22 cellular contexts compared by ENCODE assay signal in genomic region chr14:105151131-105151837, GRCh38. TPM values are rescaled to one million over a fixed set of nuclear protein-coding genes. Genes with fewer than 3 reads are reported as not detected.
DNase-seq lines count a peak whose midpoint lies in the region; ATAC-seq, FAIRE-seq and TF ChIP-seq lines count a peak whose summit lies in the region.
"Had no signal": no experiment of that assay in that cellular context is flagged by ENCODE, and none has a peak within 500 bp of the region (broad histone marks: within the 10 kb centered on the region; RNA-seq: fewer than 3 reads in every experiment).

No MANE protein-coding gene starts in this region.

- H3K79me2 ChIP-seq in mammary epithelial cell (ENCODE audit: insufficient read depth, low read length) (no peaks in the 10 kb centered on the region), HepG2 (ENCODE audit: insufficient read depth, low read length) (no peaks in the 10 kb centered on the region)

- H3K4me2 ChIP-seq in mammary epithelial cell (ENCODE audit: insufficient read depth, low read depth, low read length) (no peak overlapping the region), HepG2 (ENCODE audit: low read depth, low read length) (no peak overlapping the region)
- H3K4me2 ChIP-seq: A549 had no signal

- WGBS in mammary epithelial cell (ENCODE audit: low coverage, missing lambda C conversion rate) = 89% methylated on average over 11 of the region's 35 CpGs
- WGBS in HepG2 (ENCODE audit: low lambda C conversion rate) = 50% methylated on average over 2 of the region's 35 CpGs
- WGBS in aorta, 2 donors = 88 to 90% methylated on average over 34 to 35 of the region's 35 CpGs

- H3K27ac Mint-ChIP-seq in activated CD4-positive, alpha-beta memory T cell treated with anti-CD3 and anti-CD28 coated beads for 36 hours = no peak overlapping the region
- H3K27ac Mint-ChIP-seq: CD4-positive, CD25-positive, alpha-beta regulatory T cell had no signal

- no peaks in the 10 kb centered on the region for H3K4me1 ChIP-seq in mammary epithelial cell (ENCODE audit: insufficient read depth, low read length)
- no peaks in the 10 kb centered on the region for H3K4me1 ChIP-seq in breast epithelium
- H3K4me1 ChIP-seq in HepG2 (ENCODE audit: insufficient read depth, low read length) = peaks cover 9% of the 10 kb centered on the region; the same call in 1 of the 2 replicates
- no peaks in the 10 kb centered on the region for H3K4me1 ChIP-seq in aorta (ENCODE audit: control insufficient read depth in 1 of 2, insufficient read depth in 2 of 2, low read length in 2 of 2)
- H3K4me1 ChIP-seq: A549 had no signal

- dilution Hi-C loops in mammary epithelial cell (cut with HindIII; ENCODE audit: low sequenced_read_pairs) = no loop called here

- TF ChIP-seq CTCF in mammary epithelial cell (conservative IDR thresholded peaks at IDR 0.05 in 1 of 2, IDR thresholded peaks at IDR 0.05 in 1 of 2; ENCODE audit: extremely low read depth in 1 of 2, insufficient read depth in 1 of 2, low read depth in 1 of 2, low read length in 2 of 2) = no peak
- TF ChIP-seq CTCF in breast epithelium (IDR thresholded peaks at IDR 0.05) = no peak
- TF ChIP-seq CTCF in HepG2 (CRISPR knock-in tag; IDR thresholded peaks at IDR 0.05) = peak; percentile 15; the same call in 1 of the 2 replicates

- no peaks in the 10 kb centered on the region for H3K9me3 Mint-ChIP-seq in activated CD4-positive, alpha-beta memory T cell treated with anti-CD3 and anti-CD28 coated beads for 36 hours
- H3K9me3 Mint-ChIP-seq: CD4-positive, CD25-positive, alpha-beta regulatory T cell had no signal

- no peak for FAIRE-seq in HepG2 (lab: Jason Lieb, UNC)
- FAIRE-seq: A549, G401.6, GM12891, GM19239 had no signal

- no peak for DNase-seq in mammary epithelial cell
- DNase-seq in breast epithelium (ENCODE audit: low spot score in 2 of 2) = no peak
- DNase-seq in effector CD4-positive, alpha-beta T cell = peak; percentile 1
- no peak for DNase-seq in HepG2 (ENCODE audit: low spot score)
- peak; percentile 35 to 70 for DNase-seq in aorta
- no peak for DNase-seq in activated CD4-positive, alpha-beta memory T cell treated with anti-CD3 and anti-CD28 coated beads for 36 hours
- DNase-seq: CD4-positive, CD25-positive, alpha-beta regulatory T cell; DMS53; GM23248; KG1; NCI-H1105; NCI-H187 treated with DMSO at 0.1 percent for 48 hours; NCI-H446; NCI-H748 treated with DMSO at 0.1 percent for 48 hours; SIG-M5 had no signal

- H2AFZ ChIP-seq in mammary epithelial cell (ENCODE audit: low read depth, low read length) (no peak overlapping the region), HepG2 (ENCODE audit: low read length) (no peak overlapping the region)
- H2AFZ ChIP-seq: GM23248 had no signal

- H4K20me1 ChIP-seq in mammary epithelial cell (ENCODE audit: insufficient read depth, low read length) (peaks cover 2% of the 10 kb centered on the region), HepG2 (ENCODE audit: insufficient read depth, low read length) (no peaks in the 10 kb centered on the region)

- H3K4me3 ChIP-seq in mammary epithelial cell (replicated peaks in 1 of 3; ENCODE audit: insufficient read depth in 1 of 3, low read depth in 2 of 3, low read length in 3 of 3) (no peak overlapping the region), breast epithelium (no peak overlapping the region), HepG2 (replicated peaks in 1 of 3; ENCODE audit: insufficient read depth in 1 of 3, low read depth in 2 of 3, low read length in 3 of 3) (no peak overlapping the region), aorta (ENCODE audit: low read length in 2 of 2) (no peak overlapping the region)
- H3K4me3 ChIP-seq: A549, GM23248, Peyer's patch had no signal

- TF ChIP-seq EP300 in HepG2 (IDR thresholded peaks at IDR 0.05; ENCODE audit: low read depth in 2 of 2, low read length in 2 of 2) = no peak
- no peak for TF ChIP-seq EP300 in HepG2 (CRISPR knock-in tag; IDR thresholded peaks at IDR 0.05; ENCODE audit: borderline replicate concordance)

- H3K9ac ChIP-seq in mammary epithelial cell (ENCODE audit: insufficient read depth, low read length) (no peak overlapping the region), HepG2 (ENCODE audit: insufficient read depth, low read depth, low read length) (no peak overlapping the region)
- H3K9ac ChIP-seq: GM23248 had no signal

- BruUV-seq in mammary epithelial cell (replicated peaks; lab: Mats Ljungman, UMichigan) = TSS peak; percentile 22
- BruUV-seq in HepG2 (replicated peaks; lab: Mats Ljungman, UMichigan) = no TSS peak

- H3K36me3 Mint-ChIP-seq in activated CD4-positive, alpha-beta memory T cell treated with anti-CD3 and anti-CD28 coated beads for 36 hours = no peaks in the 10 kb centered on the region
- H3K36me3 Mint-ChIP-seq: CD4-positive, CD25-positive, alpha-beta regulatory T cell had no signal

- POLR2A ChIA-PET in HepG2 (lab: Yijun Ruan, JAX) = no interaction called here
- POLR2A ChIA-PET in activated CD4-positive, alpha-beta memory T cell treated with anti-CD3 and anti-CD28 coated beads for 36 hours (lab: Charles Lee) = no interaction called here

- H3K27me3 ChIP-seq in mammary epithelial cell (ENCODE audit: insufficient read depth, low read length) (no peaks in the 10 kb centered on the region), breast epithelium (no peaks in the 10 kb centered on the region), HepG2 (ENCODE audit: control insufficient read depth in 1 of 2, insufficient read depth in 2 of 2, low read length in 2 of 2) (peaks cover 28 to 56% of the 10 kb centered on the region in 2 experiments), aorta (ENCODE audit: control insufficient read depth in 1 of 2, insufficient read depth in 2 of 2, low read length in 1 of 2) (no peaks in the 10 kb centered on the region)
- H3K27me3 ChIP-seq: Peyer's patch had no signal

- no peak for TF ChIP-seq RAD21 in HepG2 (CRISPR knock-in tag; IDR thresholded peaks at IDR 0.05)

- H3K36me3 ChIP-seq in mammary epithelial cell (ENCODE audit: insufficient read depth, low read length) (peaks cover 9% of the 10 kb centered on the region), breast epithelium (no peaks in the 10 kb centered on the region), HepG2 (replicated peaks in 1 of 2; ENCODE audit: control insufficient read depth in 1 of 2, insufficient read depth in 2 of 2, low read length in 2 of 2) (no peaks in the 10 kb centered on the region), aorta (ENCODE audit: control insufficient read depth in 1 of 2, insufficient read depth in 2 of 2, low read length in 1 of 2) (no peaks in the 10 kb centered on the region)

- no peak for TF ChIP-seq POLR2A in breast epithelium (IDR thresholded peaks at IDR 0.05)
- TF ChIP-seq POLR2A in HepG2 (IDR thresholded peaks at IDR 0.05; ENCODE audit: insufficient read depth in 1 of 2, low read depth in 2 of 2, low read length in 2 of 2) = no peak

- CTCF ChIA-PET in mammary epithelial cell (lab: Charles Lee; ENCODE audit: low non-redundant PET) = no interaction called here
- CTCF ChIA-PET in HepG2 (lab: Yijun Ruan, JAX; ENCODE audit: low intra/inter-chr PET ratio, low total read pairs) = no interaction called here
- CTCF ChIA-PET in activated CD4-positive, alpha-beta memory T cell treated with anti-CD3 and anti-CD28 coated beads for 36 hours (lab: Charles Lee) = no interaction called here

- no peaks in the 10 kb centered on the region for H3K27me3 Mint-ChIP-seq in activated CD4-positive, alpha-beta memory T cell treated with anti-CD3 and anti-CD28 coated beads for 36 hours
- H3K27me3 Mint-ChIP-seq: CD4-positive, CD25-positive, alpha-beta regulatory T cell had no signal

- intact Hi-C loops in mammary epithelial cell (cut with micrococcal nuclease) (no loop called here), breast epithelium (cut with DNase I; ENCODE audit: low total_unique reads) (no loop called here), HepG2 (cut with micrococcal nuclease; ENCODE audit: unreplicated experiment) (no loop called here), aorta (cut with DNase I) (no loop called here)
- intact Hi-C loops in activated CD4-positive, alpha-beta memory T cell treated with anti-CD3 and anti-CD28 coated beads for 36 hours (cut with micrococcal nuclease) = no loop called here

- no peak overlapping the region for H3K4me3 Mint-ChIP-seq in activated CD4-positive, alpha-beta memory T cell treated with anti-CD3 and anti-CD28 coated beads for 36 hours
- H3K4me3 Mint-ChIP-seq: CD4-positive, CD25-positive, alpha-beta regulatory T cell had no signal

- ATAC-seq in HepG2 (no peak), aorta (ENCODE audit: low FRiP score) (no peak), GM18520 (IDR thresholded peaks at IDR 0.05; ENCODE audit: unreplicated experiment) (no peak), HG03354 (IDR thresholded peaks at IDR 0.05; ENCODE audit: poor library complexity, severe bottlenecking, unreplicated experiment) (no peak)
- ATAC-seq: A549 had no signal

- no peaks in the 10 kb centered on the region for H3K4me1 Mint-ChIP-seq in activated CD4-positive, alpha-beta memory T cell treated with anti-CD3 and anti-CD28 coated beads for 36 hours (ENCODE audit: low read depth)
- H3K4me1 Mint-ChIP-seq: CD4-positive, CD25-positive, alpha-beta regulatory T cell had no signal

- in situ Hi-C loops in mammary epithelial cell (cut with MboI; ENCODE audit: low sequenced_read_pairs in 2 of 2) (no loop called here), HepG2 (cut with HindIII; ENCODE audit: extremely low pct_ligation_motif_present, low pct_unique_long_range_greater_than_20kb) (no loop called here)

- H3K9me3 ChIP-seq in mammary epithelial cell (replicated peaks; ENCODE audit: insufficient read depth, low read length) = no peaks in the 10 kb centered on the region
- H3K9me3 ChIP-seq in breast epithelium = no peaks in the 10 kb centered on the region
- no peaks in the 10 kb centered on the region for H3K9me3 ChIP-seq in HepG2 (ENCODE audit: low read length)
- no peaks in the 10 kb centered on the region for H3K9me3 ChIP-seq in aorta (ENCODE audit: control insufficient read depth, low read length)
- H3K9me3 ChIP-seq: A549, Peyer's patch had no signal

- H3K27ac ChIP-seq in mammary epithelial cell (ENCODE audit: insufficient read depth, low read depth, low read length) (no peak overlapping the region), breast epithelium (no peak overlapping the region), HepG2 (ENCODE audit: extremely low read length, insufficient read depth, low read length) (no peak overlapping the region), aorta (ENCODE audit: low read depth in 1 of 2, low read length in 2 of 2) (no peak overlapping the region)
- H3K27ac ChIP-seq: A549, GM23248 had no signal

RNA-seq across cellular contexts. Expression of gene JAG2, which starts 17.3 kb away (rescaled TPM):
- total RNA-seq in mammary epithelial cell = 100 to 1,000 TPM in 1 of 2 donors, 10 to 100 TPM in 1; 75.2 to 124 TPM
- polyA plus RNA-seq in mammary epithelial cell = 42.6 TPM
- 67.1 TPM for polyA minus RNA-seq in mammary epithelial cell
- total RNA-seq in breast epithelium = 10 to 100 TPM in 2 of 3 donors, 1 to 10 TPM in 1; 4.2 to 15.4 (median 13.1) TPM
- total RNA-seq in HepG2 (2016; rRNA removed; fragmentation: Illumina TruSeq; extraction: Trizol) = 0.04 TPM in 1 of 2 replicates, not detected in the other
- total RNA-seq in HepG2 (2016; cell fraction: cytosol; rRNA removed; fragmentation: Illumina TruSeq; extraction: Trizol; ENCODE audit: low read depth) = not detected in 2 replicates
- total RNA-seq in HepG2 (2016; cell fraction: insoluble cytoplasmic fraction; rRNA removed; fragmentation: Illumina TruSeq; extraction: Trizol) = not detected in 2 replicates
- total RNA-seq in HepG2 (2016; cell fraction: membrane; rRNA removed; fragmentation: Illumina TruSeq; extraction: Trizol) = not detected in 2 replicates
- total RNA-seq in HepG2 (2016; cell fraction: nucleus; rRNA removed; fragmentation: Illumina TruSeq; extraction: Trizol) = not detected in 2 replicates
- polyA plus RNA-seq in HepG2 (2011; rRNA removed) = 0.16 and 0.22 TPM in 2 replicates
- 0.04 and 0.10 TPM in 2 replicates for polyA plus RNA-seq in HepG2 (2011; cell fraction: cytosol; rRNA removed)
- 1.3 and 3.3 TPM in 2 replicates for polyA plus RNA-seq in HepG2 (2011; cell fraction: nucleus; rRNA removed)
- 0.16 TPM in 1 of 2 replicates, not detected in the other for polyA plus RNA-seq in HepG2 (2012)
- not detected in 2 replicates for polyA plus RNA-seq in HepG2 (2016; cell fraction: cytosol; fragmentation: Illumina TruSeq; extraction: Trizol; ENCODE audit: low read depth)
- not detected in 2 replicates for polyA plus RNA-seq in HepG2 (2016; cell fraction: insoluble cytoplasmic fraction; fragmentation: Illumina TruSeq; extraction: Trizol; ENCODE audit: low read depth)
- polyA plus RNA-seq in HepG2 (2016; cell fraction: membrane; fragmentation: Illumina TruSeq; extraction: Trizol; ENCODE audit: low read depth) = not detected in 2 replicates
- polyA plus RNA-seq in HepG2 (2016; cell fraction: nucleus; fragmentation: Illumina TruSeq; extraction: Trizol; ENCODE audit: insufficient read depth, low read depth) = not detected in 2 replicates
- 0.36 and 6.6 TPM in 2 replicates for polyA minus RNA-seq in HepG2 (2011; rRNA and poly(A)+ RNA removed; ENCODE audit: low replicate concordance)
- 0.44 TPM in 1 of 2 replicates, not detected in the other for polyA minus RNA-seq in HepG2 (2011; cell fraction: cytosol; rRNA and poly(A)+ RNA removed)
- 0.13 TPM in 1 of 2 replicates, not detected in the other for polyA minus RNA-seq in HepG2 (2011; cell fraction: nucleus; rRNA and poly(A)+ RNA removed)
- 10 to 100 TPM; 15.0 to 32.1 TPM for total RNA-seq in aorta
- polyA plus RNA-seq in aorta = 1 to 10 TPM in 1 of 2 donors, under 1 TPM in 1; 0.13 to 1.1 TPM
- 1 to 10 TPM; 1.6 to 2.4 TPM for total RNA-seq in activated CD4-positive, alpha-beta memory T cell treated with anti-CD3 and anti-CD28 coated beads for 36 hours
- polyA plus RNA-seq: GM23248 had no signal

RNA-seq across cellular contexts. Expression of gene NUDT14, which starts 29.8 kb away (rescaled TPM):
- 10 to 100 TPM; 32.0 to 41.9 TPM for total RNA-seq in mammary epithelial cell
- 19.8 TPM for polyA plus RNA-seq in mammary epithelial cell
- polyA minus RNA-seq in mammary epithelial cell = 23.2 TPM
- 10 to 100 TPM; 13.6 to 14.9 (median 14.1) TPM for total RNA-seq in breast epithelium
- total RNA-seq in HepG2 (2016; rRNA removed; fragmentation: Illumina TruSeq; extraction: Trizol) = 4.0 and 5.8 TPM in 2 replicates
- 9.0 and 9.9 TPM in 2 replicates for total RNA-seq in HepG2 (2016; cell fraction: cytosol; rRNA removed; fragmentation: Illumina TruSeq; extraction: Trizol; ENCODE audit: low read depth)
- 4.4 and 5.8 TPM in 2 replicates for total RNA-seq in HepG2 (2016; cell fraction: insoluble cytoplasmic fraction; rRNA removed; fragmentation: Illumina TruSeq; extraction: Trizol)
- total RNA-seq in HepG2 (2016; cell fraction: membrane; rRNA removed; fragmentation: Illumina TruSeq; extraction: Trizol) = 7.1 and 10.6 TPM in 2 replicates
- total RNA-seq in HepG2 (2016; cell fraction: nucleus; rRNA removed; fragmentation: Illumina TruSeq; extraction: Trizol) = 2.4 and 2.7 TPM in 2 replicates
- polyA plus RNA-seq in HepG2 (2011; rRNA removed) = 6.1 and 6.7 TPM in 2 replicates
- 5.7 and 9.2 TPM in 2 replicates for polyA plus RNA-seq in HepG2 (2011; cell fraction: cytosol; rRNA removed)
- 5.6 and 6.5 TPM in 2 replicates for polyA plus RNA-seq in HepG2 (2011; cell fraction: nucleus; rRNA removed)
- 4.5 and 5.4 TPM in 2 replicates for polyA plus RNA-seq in HepG2 (2012)
- 11.3 and 13.8 TPM in 2 replicates for polyA plus RNA-seq in HepG2 (2016; cell fraction: cytosol; fragmentation: Illumina TruSeq; extraction: Trizol; ENCODE audit: low read depth)
- 4.0 and 5.1 TPM in 2 replicates for polyA plus RNA-seq in HepG2 (2016; cell fraction: insoluble cytoplasmic fraction; fragmentation: Illumina TruSeq; extraction: Trizol; ENCODE audit: low read depth)
- polyA plus RNA-seq in HepG2 (2016; cell fraction: membrane; fragmentation: Illumina TruSeq; extraction: Trizol; ENCODE audit: low read depth) = 7.8 and 10.1 TPM in 2 replicates
- 5.5 and 5.6 TPM in 2 replicates for polyA plus RNA-seq in HepG2 (2016; cell fraction: nucleus; fragmentation: Illumina TruSeq; extraction: Trizol; ENCODE audit: insufficient read depth, low read depth)
- polyA minus RNA-seq in HepG2 (2011; rRNA and poly(A)+ RNA removed; ENCODE audit: low replicate concordance) = 3.5 and 4.3 TPM in 2 replicates
- 1.3 and 3.4 TPM in 2 replicates for polyA minus RNA-seq in HepG2 (2011; cell fraction: cytosol; rRNA and poly(A)+ RNA removed)
- 1.3 and 1.9 TPM in 2 replicates for polyA minus RNA-seq in HepG2 (2011; cell fraction: nucleus; rRNA and poly(A)+ RNA removed)
- 10 to 100 TPM; 13.3 to 29.9 TPM for total RNA-seq in aorta
- polyA plus RNA-seq in aorta = 10 to 100 TPM in 1 of 2 donors, 1 to 10 TPM in 1; 6.1 to 10.0 TPM
- total RNA-seq in activated CD4-positive, alpha-beta memory T cell treated with anti-CD3 and anti-CD28 coated beads for 36 hours = 10 to 100 TPM; 14.7 to 14.8 TPM

Comparison
In these comparisons a context has a peak if more than half of its experiments do, and no peak if none do; other contexts are left out.
1. DNase-seq: peak in effector CD4-positive, alpha-beta T cell (single experiment) and aorta (2 of 2); none in mammary epithelial cell (single experiment), breast epithelium (0 of 2), HepG2 (single experiment) and activated CD4-positive, alpha-beta memory T cell treated with anti-CD3 and anti-CD28 coated beads for 36 hours (single experiment).